Comparison of ENCODE assay signal across 14 cellular contexts in the genomic region with DNA sequence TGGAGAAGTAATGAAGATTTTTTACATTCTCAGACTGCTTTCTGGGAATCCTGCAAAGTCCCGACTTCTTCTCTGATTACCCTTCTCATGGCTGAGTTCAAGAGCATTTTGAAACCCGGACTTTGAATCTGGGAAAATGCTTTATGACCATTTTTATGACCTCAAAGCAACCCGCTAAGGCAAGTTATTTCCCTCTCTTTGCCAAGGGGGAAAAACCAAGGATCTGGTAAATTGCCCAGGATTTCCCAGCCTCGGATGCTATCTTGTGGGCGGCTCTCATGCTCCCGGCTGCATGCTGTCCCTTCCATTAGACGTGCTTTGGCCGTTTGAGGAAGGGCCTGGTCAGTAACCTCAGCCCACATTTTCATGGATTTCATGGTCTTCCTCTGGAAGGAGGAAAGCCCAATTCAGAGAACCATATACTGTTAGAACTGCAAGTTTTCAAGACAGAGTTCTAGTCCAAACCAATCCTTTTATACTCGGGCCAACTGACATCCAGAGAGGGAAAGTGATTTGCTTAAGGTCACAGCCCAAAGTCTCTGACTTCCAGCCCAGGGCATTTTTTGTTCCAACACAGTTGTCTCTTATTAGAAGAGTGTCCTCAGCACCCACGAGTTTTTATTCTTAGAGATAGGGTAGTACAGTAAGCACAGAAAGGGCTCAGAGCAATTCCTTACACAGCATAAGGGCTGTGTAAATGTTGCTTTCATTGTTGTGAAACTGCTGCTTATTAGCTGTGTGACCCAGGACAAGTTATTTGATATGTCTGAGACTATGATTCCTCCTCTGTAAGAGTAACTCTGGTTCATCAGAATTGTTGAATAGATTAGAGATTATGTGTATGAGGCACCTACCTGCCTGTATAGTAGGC.
DNase-seq lines count a peak whose midpoint lies in the region; ATAC-seq, FAIRE-seq and TF ChIP-seq lines count a peak whose summit lies in the region.
"Had no signal": no experiment of that assay in that cellular context is flagged by ENCODE, and none has a peak within 500 bp of the region (broad histone marks: within the 10 kb centered on the region; RNA-seq: fewer than 3 reads in every experiment).

No MANE protein-coding gene starts in this region.

- peak in 3 of 4 donors; percentile 23 to 47 (median 31) for ATAC-seq in pancreas
- ATAC-seq in HG03025 (IDR thresholded peaks at IDR 0.05; ENCODE audit: low FRiP score, unreplicated experiment), result no peak
- ATAC-seq: stimulated activated naive CD8-positive, alpha-beta T cell treated with anti-CD3 and anti-CD28 coated beads, Interleukin-15, amount 100 ng/mL, for 72 hours had no signal

- H3K36me3 ChIP-seq in pancreas, result no peaks in the 10 kb centered on the region
- H3K36me3 ChIP-seq: BE2C had no signal

- no peaks in the 10 kb centered on the region for H3K9me3 ChIP-seq in pancreas
- H3K9me3 ChIP-seq: BE2C had no signal

- DNase-seq in AG09319 (ENCODE audit: extremely low read depth, low read depth) (peak; percentile 70), RPMI7951 (ENCODE audit: low read depth) (peak; percentile 74), fibroblast of peridontal ligament (ENCODE audit: extremely low read depth) (peak; percentile 92), pancreas (peak in 1 of 6 donors; percentile 19), HUDEP-2 (lab: John Stamatoyannopoulos, UW; ENCODE audit: unreplicated experiment in 76 of 76) (no peak), kidney glomerular epithelial cell (lab: John Stamatoyannopoulos, UW) (no peak)
- DNase-seq in activated naive CD4-positive, alpha-beta T cell treated with Interleukin-2 at 50 U/mL for 16 hours, result no peak
- DNase-seq: activated CD4-positive, alpha-beta T cell treated with anti-CD3 and anti-CD28 coated beads, Interleukin-2, amount 10 ng/mL, durations not matched to agents 24 days and 14 days; activated T-cell treated with anti-CD3 and anti-CD28 coated beads, Interleukin-2, amount 50 U/mL, for 24 hours; BE2C; SHP77 treated with DMSO at 0.1 percent for 48 hours; stimulated activated naive CD8-positive, alpha-beta T cell treated with anti-CD3 and anti-CD28 coated beads, Interleukin-15, amount 100 ng/mL, for 72 hours; T-helper 9 cell had no signal

- no peaks in the 10 kb centered on the region for H3K27me3 ChIP-seq in pancreas

- no peak for FAIRE-seq in pancreas (lab: Jason Lieb, UNC)

- peaks cover 0 to 6% (median 3%) of the 10 kb centered on the region in 3 donors for H3K4me1 ChIP-seq in pancreas
- H3K4me1 ChIP-seq: BE2C had no signal

- no peak overlapping the region for H3K4me3 ChIP-seq in pancreas

- intact Hi-C loops in pancreas (cut with DNase I), result no loop called here

- no peak for TF ChIP-seq CTCF in AG09319 (IDR thresholded peaks at IDR 0.05; ENCODE audit: low read depth, low read length)
- no peak for TF ChIP-seq CTCF in pancreas (IDR thresholded peaks at IDR 0.05)

- no peak overlapping the region for H3K27ac ChIP-seq in pancreas

- 62 to 68% methylated on average over 10 of the region's 10 CpGs for WGBS in pancreas, 2 donors

Comparison
In these comparisons a context has a peak if more than half of its experiments do, and no peak if none do; other contexts are left out.
1. DNase-seq: peak in AG09319 (single experiment), RPMI7951 (single experiment) and fibroblast of peridontal ligament (single experiment); none in activated naive CD4-positive, alpha-beta T cell treated with Interleukin-2 at 50 U/mL for 16 hours (single experiment), HUDEP-2 (0 of 76) and kidney glomerular epithelial cell (single experiment).